In the genomic region with DNA sequence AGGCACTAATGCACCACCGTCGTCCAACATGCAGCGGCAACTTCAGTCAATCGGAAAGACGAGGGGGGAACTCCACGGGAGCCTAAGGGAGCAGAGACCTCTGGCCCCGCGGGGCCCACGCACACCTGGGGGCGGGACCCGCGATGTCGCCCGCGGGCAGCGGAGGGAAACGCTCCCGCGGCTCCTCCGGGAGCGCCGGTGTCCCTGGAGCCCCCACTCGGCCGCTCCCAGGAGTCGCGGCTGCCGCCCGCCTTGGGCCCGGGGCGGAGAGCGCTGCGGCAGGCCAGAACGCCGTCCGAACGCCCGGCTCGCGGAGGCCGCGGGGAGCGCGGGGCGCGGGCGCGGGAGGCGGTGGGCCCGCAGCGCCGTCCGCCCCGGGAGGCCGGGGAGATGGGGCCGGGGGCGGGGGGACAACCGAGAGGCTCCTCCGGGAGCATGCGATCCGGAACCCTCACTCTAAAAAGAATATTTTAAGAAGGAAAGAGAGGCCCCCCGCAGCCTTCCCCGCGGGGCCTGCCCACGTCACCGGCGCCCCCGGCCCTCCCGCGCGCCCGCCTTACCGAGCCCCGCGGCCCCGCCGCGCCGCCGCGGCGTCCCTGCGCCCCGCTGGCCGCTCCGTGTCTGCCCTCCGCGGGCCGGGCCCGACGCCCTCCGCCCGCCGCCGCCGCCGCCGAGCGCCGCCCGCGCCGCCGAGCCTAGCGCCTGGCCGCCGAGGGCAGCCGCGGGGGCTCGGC, we compare ENCODE assay signal across 8 cellular contexts.
A peak's percentile ranks its signal among the peaks of the same experiment; 100 is the strongest.
DNase-seq lines count a peak whose midpoint lies in the region; ATAC-seq, FAIRE-seq and TF ChIP-seq lines count a peak whose summit lies in the region.

No MANE protein-coding gene starts in this region.

- no peak for TF ChIP-seq CTCF in spleen (IDR thresholded peaks at IDR 0.05 in 8 of 11, conservative IDR thresholded peaks at IDR 0.05 in 3 of 11)

- TF ChIP-seq POLR2A in spleen (IDR thresholded peaks at IDR 0.05), result no peak

- H3K4me3 ChIP-seq in MG63 (peak overlapping the region; percentile 51), spleen (peak overlapping the region; percentile 27 to 79 (median 48))

- WGBS in spleen, 5 donors, result 0 to 3% (median 1%) methylated on average over 6 to 109 of the region's 109 CpGs

- H3K27me3 ChIP-seq in MG63 (no peaks in the 10 kb centered on the region), spleen (replicated peaks in 1 of 7) (peaks cover 0 to 16% (median 0%) of the 10 kb centered on the region in 7 donors)

- intact Hi-C loops in spleen (cut with DNase I; ENCODE audit: low total_unique reads), result no loop called here

- peak; percentile 22 for DNase-seq in ACHN
- DNase-seq in MG63, result peak; percentile 31
- DNase-seq in astrocyte of the hippocampus (ENCODE audit: low read depth, low spot score), result peak; percentile 67
- DNase-seq in iPS-NIHi11 (ENCODE audit: low spot score), result peak; percentile 65
- peak; percentile 80 for DNase-seq in spleen
- DNase-seq in RCC 7860 (ENCODE audit: low spot score), result no peak
- DNase-seq in SHP77 (lab: John Stamatoyannopoulos, UW), result no peak

- H3K9me3 ChIP-seq in MG63 (no peaks in the 10 kb centered on the region), spleen (no peaks in the 10 kb centered on the region)

- no peaks in the 10 kb centered on the region for H3K36me3 ChIP-seq in MG63
- no peaks in the 10 kb centered on the region for H3K36me3 ChIP-seq in spleen

- in situ Hi-C loops in ACHN (cut with HindIII; ENCODE audit: low pct_ligation_motif_present, low pct_unique_long_range_greater_than_20kb, low sequenced_read_pairs), result no loop called here

- H3K27ac ChIP-seq in spleen, result peak overlapping the region in 5 of 8 donors; percentile 21 to 74 (median 47)

- FAIRE-seq in RCC 7860 (lab: Jason Lieb, UNC), result no peak

- H3K4me1 ChIP-seq in spleen, result peaks cover 11 to 66% (median 39%) of the 10 kb centered on the region in 6 donors

- ATAC-seq in GM19324 (IDR thresholded peaks at IDR 0.05; ENCODE audit: low FRiP score, unreplicated experiment), result peak; percentile 26

Comparison
In these comparisons a context has a peak if more than half of its experiments do, and no peak if none do; other contexts are left out.
1. DNase-seq: peak in ACHN (single experiment), MG63 (single experiment), astrocyte of the hippocampus (single experiment), iPS-NIHi11 (single experiment) and spleen (single experiment); none in RCC 7860 (single experiment) and SHP77 (0 of 2).